ENCODE assay signal across 24 cellular contexts in the genomic region with DNA sequence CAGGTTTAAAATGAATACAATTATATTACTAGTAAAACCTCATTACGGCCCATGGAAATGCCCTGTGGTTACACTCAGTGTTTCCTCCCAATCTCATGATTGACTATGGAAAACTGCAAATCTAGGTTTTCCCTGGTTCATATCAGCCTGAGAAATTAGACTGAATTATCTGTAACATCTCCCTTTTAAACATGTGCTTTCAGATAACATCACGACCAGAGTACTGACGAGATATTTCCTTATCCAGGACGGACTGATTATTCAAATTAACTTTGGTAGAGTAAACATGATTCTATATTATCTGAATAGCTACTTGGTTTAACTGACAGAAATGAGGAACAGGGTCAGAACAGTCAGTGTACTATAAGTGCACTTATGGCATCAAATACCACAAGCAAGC.
DNase-seq lines count a peak whose midpoint lies in the region; ATAC-seq, FAIRE-seq and TF ChIP-seq lines count a peak whose summit lies in the region.
"Had no signal": no experiment of that assay in that cellular context is flagged by ENCODE, and none has a peak within 500 bp of the region (broad histone marks: within the 10 kb centered on the region; RNA-seq: fewer than 3 reads in every experiment).

No MANE protein-coding gene starts in this region.

- BruUV-seq in PC-3 (replicated peaks; lab: Mats Ljungman, UMichigan) (no TSS peak), A673 (replicated peaks; lab: Mats Ljungman, UMichigan) (no TSS peak)

- TF ChIP-seq CTCF in PC-3 (conservative IDR thresholded peaks at IDR 0.05; ENCODE audit: low read depth, low read length) (no peak), A673 (conservative IDR thresholded peaks at IDR 0.05; ENCODE audit: low read depth, low read length) (no peak)

- FAIRE-seq in GM12892 (lab: Jason Lieb, UNC): no peak
- FAIRE-seq: A204.1, GM12878, GM19239 had no signal

- H2AFZ ChIP-seq in PC-3 (ENCODE audit: low read length): no peak overlapping the region

- H3F3A ChIP-seq in PC-3 (ENCODE audit: low read length, unreplicated experiment): no peaks in the 10 kb centered on the region

- ATAC-seq in PC-3: 0 out of 2 replicates have a peak, but pooled peaks have one; percentile 8
- ATAC-seq in SK-N-SH treated with all-trans-retinoic acid at 6 μM for 48 hours: no peak
- ATAC-seq: GM12878 had no signal

- H4K20me1 ChIP-seq in PC-3 (ENCODE audit: low read length): no peaks in the 10 kb centered on the region
- H4K20me1 ChIP-seq: BLaER1 had no signal

- TF ChIP-seq POLR2A in GM12892 (IDR thresholded peaks at IDR 0.05; ENCODE audit: low read depth, low read length): no peak

- H3K36me3 ChIP-seq in PC-3 (ENCODE audit: low read depth, low read length) (0 out of 2 replicates have a peak, but pooled peaks cover 4% of the 10 kb centered on the region), A673 (ENCODE audit: insufficient read depth, low read length, poor library complexity, severe bottlenecking) (no peaks in the 10 kb centered on the region)
- H3K36me3 ChIP-seq: BE2C, BLaER1 had no signal

- no peaks in the 10 kb centered on the region for H3K79me2 ChIP-seq in PC-3 (ENCODE audit: low read length)

- H3K9ac ChIP-seq in PC-3 (ENCODE audit: low read length): no peak overlapping the region
- H3K9ac ChIP-seq: BLaER1 had no signal

- no peaks in the 10 kb centered on the region for H3K9me2 ChIP-seq in PC-3 (replicated peaks; ENCODE audit: low read length)

- 0 out of 2 replicates have a peak overlapping the region, but pooled peaks have one; percentile 2 for H3K4me2 ChIP-seq in PC-3 (ENCODE audit: low read length)
- H3K4me2 ChIP-seq: BLaER1 had no signal

- H3K27me3 ChIP-seq in PC-3 (ENCODE audit: low read length) (peaks cover 8% of the 10 kb centered on the region; the same call in 1 of the 2 replicates), A673 (replicated peaks; ENCODE audit: insufficient read depth, low read depth, low read length, poor library complexity) (no peaks in the 10 kb centered on the region)
- H3K27me3 ChIP-seq: BE2C, BLaER1 had no signal

- no peak for DNase-seq in PC-3
- peak; percentile 45 for DNase-seq in SK-N-DZ (ENCODE audit: low spot score)
- no peak for DNase-seq in GM12892 (ENCODE audit: insufficient read length)
- DNase-seq in cerebellar nuclear complex (lab: John Stamatoyannopoulos, UW): no peak
- DNase-seq in A673 (ENCODE audit: low spot score): no peak
- DNase-seq: 8988T; BE2C; C1 segment of cervical spinal cord; CD4-positive, alpha-beta memory T cell; CD4-positive, CD25-positive, alpha-beta regulatory T cell; CD8-positive, alpha-beta memory T cell; COR-L47; DMS 273 treated with DMSO at 0.1 percent for 48 hours; DMS153; DMS53; DMS79; DND-41; EL; GDM1 had no signal

- intact Hi-C loops in PC-3 (cut with micrococcal nuclease): no loop called here
- intact Hi-C loops in A673 (cut with micrococcal nuclease; ENCODE audit: unreplicated experiment): no loop called here

- peaks cover 22% of the 10 kb centered on the region for H3K4me1 ChIP-seq in PC-3 (ENCODE audit: insufficient read depth, low read length)
- no peaks in the 10 kb centered on the region for H3K4me1 ChIP-seq in A673 (ENCODE audit: insufficient read depth, low read length, poor library complexity, severe bottlenecking)
- H3K4me1 ChIP-seq: BE2C, BLaER1 had no signal

- POLR2A ChIA-PET in PC-3 (lab: Charles Lee; ENCODE audit: unreplicated experiment): no interaction called here
- POLR2A ChIA-PET in A673 (lab: Charles Lee; ENCODE audit: low non-redundant PET): no interaction called here

- H3K9me3 ChIP-seq in PC-3 (ENCODE audit: low read length) (peaks cover 12% of the 10 kb centered on the region), A673 (ENCODE audit: low read depth, low read length, poor library complexity, severe bottlenecking) (no peaks in the 10 kb centered on the region)
- H3K9me3 ChIP-seq: BE2C had no signal

- CTCF ChIA-PET in PC-3 (lab: Charles Lee) (no interaction called here), A673 (lab: Charles Lee) (no interaction called here)

- H3K27ac ChIP-seq in PC-3 (ENCODE audit: low read length): no peak overlapping the region
- H3K27ac ChIP-seq in A673 (ENCODE audit: low read depth, low read length, poor library complexity, severe bottlenecking): no peak overlapping the region
- H3K27ac ChIP-seq: BLaER1 had no signal

- H3K4me3 ChIP-seq in PC-3 (ENCODE audit: low read length) (no peak overlapping the region), A673 (ENCODE audit: low read depth, low read length, poor library complexity, severe bottlenecking) (no peak overlapping the region)
- H3K4me3 ChIP-seq: BLaER1, GM12878 had no signal

TF ChIP-seq in SK-N-SH treated with all-trans-retinoic acid at 6 μM for 48 hours, 23 proteins besides CTCF, POLR2A, EP300 and RAD21:
- TF ChIP-seq, protein P1, sequence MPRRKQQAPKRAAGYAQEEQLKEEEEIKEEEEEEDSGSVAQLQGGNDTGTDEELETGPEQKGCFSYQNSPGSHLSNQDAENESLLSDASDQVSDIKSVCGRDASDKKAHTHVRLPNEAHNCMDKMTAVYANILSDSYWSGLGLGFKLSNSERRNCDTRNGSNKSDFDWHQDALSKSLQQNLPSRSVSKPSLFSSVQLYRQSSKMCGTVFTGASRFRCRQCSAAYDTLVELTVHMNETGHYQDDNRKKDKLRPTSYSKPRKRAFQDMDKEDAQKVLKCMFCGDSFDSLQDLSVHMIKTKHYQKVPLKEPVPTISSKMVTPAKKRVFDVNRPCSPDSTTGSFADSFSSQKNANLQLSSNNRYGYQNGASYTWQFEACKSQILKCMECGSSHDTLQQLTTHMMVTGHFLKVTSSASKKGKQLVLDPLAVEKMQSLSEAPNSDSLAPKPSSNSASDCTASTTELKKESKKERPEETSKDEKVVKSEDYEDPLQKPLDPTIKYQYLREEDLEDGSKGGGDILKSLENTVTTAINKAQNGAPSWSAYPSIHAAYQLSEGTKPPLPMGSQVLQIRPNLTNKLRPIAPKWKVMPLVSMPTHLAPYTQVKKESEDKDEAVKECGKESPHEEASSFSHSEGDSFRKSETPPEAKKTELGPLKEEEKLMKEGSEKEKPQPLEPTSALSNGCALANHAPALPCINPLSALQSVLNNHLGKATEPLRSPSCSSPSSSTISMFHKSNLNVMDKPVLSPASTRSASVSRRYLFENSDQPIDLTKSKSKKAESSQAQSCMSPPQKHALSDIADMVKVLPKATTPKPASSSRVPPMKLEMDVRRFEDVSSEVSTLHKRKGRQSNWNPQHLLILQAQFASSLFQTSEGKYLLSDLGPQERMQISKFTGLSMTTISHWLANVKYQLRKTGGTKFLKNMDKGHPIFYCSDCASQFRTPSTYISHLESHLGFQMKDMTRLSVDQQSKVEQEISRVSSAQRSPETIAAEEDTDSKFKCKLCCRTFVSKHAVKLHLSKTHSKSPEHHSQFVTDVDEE (CRISPR knock-in tag; IDR thresholded peaks at IDR 0.05): peak; percentile 81
- no peak for TF ChIP-seq CREB5 (CRISPR knock-in tag; IDR thresholded peaks at IDR 0.05; ENCODE audit: low read depth)
- 0 out of 2 replicates have a peak, but pooled peaks have one; percentile 6 for TF ChIP-seq ZNF8 (CRISPR knock-in tag; IDR thresholded peaks at IDR 0.05)
- peak; percentile 83; the same call in 1 of the 2 replicates for TF ChIP-seq TCF4 (CRISPR knock-in tag; IDR thresholded peaks at IDR 0.05; ENCODE audit: borderline replicate concordance)
TF ChIP-seq in SK-N-SH treated with all-trans-retinoic acid at 6 μM for 48 hours: peak in this region for 3.
